ENCODE assay signal across 19 cellular contexts in genomic region chr4:142041788-142042187, GRCh38.
"Had no signal": no experiment of that assay in that cellular context is flagged by ENCODE, and none has a peak within 500 bp of the region (broad histone marks: within the 10 kb centered on the region; RNA-seq: fewer than 3 reads in every experiment).

No MANE protein-coding gene starts in this region.

- H3K9me3 Mint-ChIP-seq: neural progenitor cell had no signal

- ATAC-seq: natural killer cell, pancreas, right cardiac atrium had no signal

- H3K27ac Mint-ChIP-seq: natural killer cell, neural progenitor cell, progenitor cell of endocrine pancreas had no signal

- H2AFZ ChIP-seq: neural progenitor cell had no signal

- H3K27ac ChIP-seq: dorsolateral prefrontal cortex, neural progenitor cell, pancreas, tibial artery, upper lobe of left lung, uterus had no signal

- H3K27me3 Mint-ChIP-seq: progenitor cell of endocrine pancreas had no signal

- H3K9ac ChIP-seq: neural progenitor cell had no signal

- DNase-seq: cortex of kidney; dorsolateral prefrontal cortex; effector CD8-positive, alpha-beta T cell; foreskin melanocyte; head of caudate nucleus; hippocampal formation; kidney glomerular epithelial cell; natural killer cell; nucleus accumbens; pancreas; right cardiac atrium; small intestine; stimulated activated CD4-positive, alpha-beta T cell treated with anti-CD3 and anti-CD28 coated beads, Interleukin-12 subunit alpha, Interleukin-12 subunit beta, amount 100 ng/mL, for 4 hours; stimulated activated naive CD4-positive, alpha-beta T cell treated with Interleukin-2 at 50 U/mL for 16 hours; tibial artery; upper lobe of left lung; uterus had no signal

- H3K4me3 Mint-ChIP-seq: natural killer cell, neural progenitor cell had no signal

- H3K27me3 ChIP-seq: dorsolateral prefrontal cortex, neural progenitor cell, pancreas, tibial artery, upper lobe of left lung, uterus had no signal

- H3K4me3 ChIP-seq: dorsolateral prefrontal cortex, neural progenitor cell, pancreas, tibial artery, upper lobe of left lung, uterus had no signal

- H3K36me3 Mint-ChIP-seq: natural killer cell, neural progenitor cell had no signal

- H3K36me3 ChIP-seq: neural progenitor cell, pancreas, tibial artery, upper lobe of left lung, uterus had no signal

- H3K4me1 Mint-ChIP-seq: natural killer cell, neural progenitor cell had no signal

- H3K4me2 ChIP-seq: neural progenitor cell had no signal

- H3K9me3 ChIP-seq: pancreas, tibial artery, upper lobe of left lung, uterus had no signal

- H3K4me1 ChIP-seq: neural progenitor cell, upper lobe of left lung, uterus had no signal
